Comparison of ENCODE assay signal across 27 cellular contexts in genomic region chr11:114771172-114771571, GRCh38.
A peak's percentile ranks its signal among the peaks of the same experiment; 100 is the strongest.
DNase-seq lines count a peak whose midpoint lies in the region; TF ChIP-seq lines count a peak whose summit lies in the region.
"Had no signal": no experiment of that assay in that cellular context is flagged by ENCODE, and none has a peak within 500 bp of the region (broad histone marks: within the 10 kb centered on the region; RNA-seq: fewer than 3 reads in every experiment).

No MANE protein-coding gene starts in this region.

- no peaks in the 10 kb centered on the region for H4K20me1 ChIP-seq in neural cell (ENCODE audit: insufficient read depth)
- H4K20me1 ChIP-seq: BLaER1; BLaER1 treated with 17β-estradiol and CSF1 and Interleukin-3, amounts not matched to agents 10 nM and 100 nM had no signal

- TF ChIP-seq EP300 in neural cell (conservative IDR thresholded peaks at IDR 0.05; ENCODE audit: poor library complexity, severe bottlenecking), result peak; percentile 91

- no peak overlapping the region for H2AFZ ChIP-seq in neural cell (ENCODE audit: low read depth, low read length)

- no peak for TF ChIP-seq CTCF in neural cell (IDR thresholded peaks at IDR 0.05; ENCODE audit: poor library complexity, severe bottlenecking)

- no peak overlapping the region for H3K4me2 ChIP-seq in neural cell (ENCODE audit: low read length)
- H3K4me2 ChIP-seq: A549; BLaER1; BLaER1 treated with 17β-estradiol and CSF1 and Interleukin-3, amounts not matched to agents 10 nM and 100 nM had no signal

- H3K27me3 ChIP-seq in neural cell (ENCODE audit: insufficient read depth, low read depth, low read length), result no peaks in the 10 kb centered on the region
- H3K27me3 ChIP-seq: BE2C; BLaER1; BLaER1 treated with 17β-estradiol and CSF1 and Interleukin-3, amounts not matched to agents 10 nM and 100 nM had no signal

- no peaks in the 10 kb centered on the region for H3F3A ChIP-seq in neural cell (ENCODE audit: insufficient read depth, low read length, poor library complexity, severe bottlenecking)

- no peaks in the 10 kb centered on the region for H3K9me2 ChIP-seq in neural cell (ENCODE audit: insufficient read depth, low read length)

- no peaks in the 10 kb centered on the region for H3K79me2 ChIP-seq in neural cell (replicated peaks; ENCODE audit: insufficient read depth, low read length)

- no peak for TF ChIP-seq RAD21 in neural cell (conservative IDR thresholded peaks at IDR 0.05)

- no peak overlapping the region for H3K27ac ChIP-seq in neural cell (ENCODE audit: low read length)
- H3K27ac ChIP-seq: 22Rv1; A549; BLaER1; BLaER1 treated with 17β-estradiol and CSF1 and Interleukin-3, amounts not matched to agents 10 nM and 100 nM; C4-2B had no signal

- no peak for DNase-seq in iPS-NIHi7 (ENCODE audit: extremely low spot score)
- DNase-seq: 8988T; ACHN; AML-193; BE2C; C1 segment of cervical spinal cord; Caco-2; Calu3; CD4-positive, alpha-beta memory T cell; CD4-positive, alpha-beta T cell; CD4-positive, CD25-positive, alpha-beta regulatory T cell; CD8-positive, alpha-beta memory T cell; CD8-positive, alpha-beta T cell; COR-L47; DMS 273 treated with DMSO at 0.1 percent for 48 hours; DMS153; DMS53; DMS79; DMS79 treated with DMSO at 0.1 percent for 48 hours; DND-41; EL had no signal

- H3K36me3 ChIP-seq in neural cell (ENCODE audit: insufficient read depth, low read length), result no peaks in the 10 kb centered on the region
- H3K36me3 ChIP-seq: BE2C; BLaER1; BLaER1 treated with 17β-estradiol and CSF1 and Interleukin-3, amounts not matched to agents 10 nM and 100 nM had no signal

- no peaks in the 10 kb centered on the region for H3K9me3 ChIP-seq in neural cell (ENCODE audit: low read length)
- H3K9me3 ChIP-seq: A549, BE2C, BLaER1, Caco-2 had no signal

- no peak overlapping the region for H3K9ac ChIP-seq in neural cell (ENCODE audit: low read length)
- H3K9ac ChIP-seq: BLaER1; BLaER1 treated with 17β-estradiol and CSF1 and Interleukin-3, amounts not matched to agents 10 nM and 100 nM had no signal

- H3K4me3 ChIP-seq in neural cell (ENCODE audit: low read length), result no peak overlapping the region
- H3K4me3 ChIP-seq: A549; BLaER1; BLaER1 treated with 17β-estradiol and CSF1 and Interleukin-3, amounts not matched to agents 10 nM and 100 nM had no signal

TF ChIP-seq in neural cell, 6 proteins besides CTCF, POLR2A, EP300 and RAD21:
- TF ChIP-seq TAF1 (IDR thresholded peaks at IDR 0.05; ENCODE audit: low read depth) (no peak), REST (IDR thresholded peaks at IDR 0.05; ENCODE audit: borderline replicate concordance) (peak; percentile 56), MXI1 (conservative IDR thresholded peaks at IDR 0.05; ENCODE audit: poor library complexity, severe bottlenecking) (no peak), POLR2AphosphoS5 (IDR thresholded peaks at IDR 0.05) (peak; percentile 54), SMC3 (conservative IDR thresholded peaks at IDR 0.05; ENCODE audit: poor library complexity) (no peak)
